6 cellular contexts compared by ENCODE assay signal in the genomic region with DNA sequence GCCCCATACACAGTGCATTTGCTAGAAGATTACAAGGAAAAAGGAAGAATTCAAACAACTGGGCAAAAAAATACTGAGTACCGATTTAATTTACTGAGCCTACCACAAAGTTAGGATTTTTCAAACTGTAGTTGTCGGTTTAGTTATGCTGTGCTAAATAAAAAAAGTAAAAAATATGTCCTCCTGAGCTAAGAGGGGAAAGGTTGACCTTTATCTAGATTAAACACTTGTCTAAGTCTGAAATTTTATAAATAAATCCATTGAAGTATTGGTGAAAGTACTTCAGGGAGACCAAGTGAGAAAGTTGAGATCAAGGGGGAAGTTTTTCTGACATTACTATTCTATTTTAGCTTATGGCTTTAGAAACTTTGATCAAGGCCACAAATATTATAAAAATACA.
"Had no signal": no experiment of that assay in that cellular context is flagged by ENCODE, and none has a peak within 500 bp of the region (broad histone marks: within the 10 kb centered on the region; RNA-seq: fewer than 3 reads in every experiment).

No MANE protein-coding gene starts in this region.

- H3K4me3 ChIP-seq: K562 had no signal

- DNase-seq: IMR-90, KBM-7 had no signal

- H3K27ac ChIP-seq: HL-60 had no signal

- H3K4me1 Mint-ChIP-seq: IgD-negative memory B cell had no signal

- H3K27ac Mint-ChIP-seq: IgD-negative memory B cell had no signal

- H3K4me3 Mint-ChIP-seq: IgD-negative memory B cell had no signal

- ATAC-seq: HepG2, K562 had no signal

- H3K9me3 Mint-ChIP-seq: IgD-negative memory B cell had no signal
